Comparison of ENCODE assay signal across 11 cellular contexts in genomic region chr19:16051254-16052025, GRCh38. TPM values are rescaled to one million over a fixed set of nuclear protein-coding genes. Genes with fewer than 3 reads are reported as not detected.
DNase-seq lines count a peak whose midpoint lies in the region; TF ChIP-seq lines count a peak whose summit lies in the region.
"Had no signal": no experiment of that assay in that cellular context is flagged by ENCODE, and none has a peak within 500 bp of the region (broad histone marks: within the 10 kb centered on the region; RNA-seq: fewer than 3 reads in every experiment).

No MANE protein-coding gene starts in this region.

- no peaks in the 10 kb centered on the region for H3K27me3 Mint-ChIP-seq in activated naive CD8-positive, alpha-beta T cell treated with anti-CD3 and anti-CD28 coated beads for 36 hours

- H3K4me3 ChIP-seq in GM12865 (ENCODE audit: low read depth, low read length) = no peak overlapping the region
- no peak overlapping the region for H3K4me3 ChIP-seq in tibial artery
- H3K4me3 ChIP-seq: upper lobe of left lung had no signal

- peak; percentile 60 for DNase-seq in GM12865 (ENCODE audit: low read depth)
- peak; percentile 16 for DNase-seq in NCI-H69 (lab: John Stamatoyannopoulos, UW)
- peak; percentile 59 for DNase-seq in activated naive CD8-positive, alpha-beta T cell treated with anti-CD3 and anti-CD28 coated beads for 36 hours
- DNase-seq in medulla oblongata (ENCODE audit: extremely low spot score) = peak; percentile 10
- no peak for DNase-seq in NCI-H1694 treated with DMSO at 0.1 percent for 48 hours (lab: John Stamatoyannopoulos, UW)
- no peak for DNase-seq in LoVo (ENCODE audit: low spot score)
- DNase-seq in tibial artery = no peak
- no peak for DNase-seq in NCI-H1048 (lab: John Stamatoyannopoulos, UW)
- DNase-seq: HFFc6, upper lobe of left lung had no signal

- H3K27ac Mint-ChIP-seq in activated naive CD8-positive, alpha-beta T cell treated with anti-CD3 and anti-CD28 coated beads for 36 hours = no peak overlapping the region
- H3K27ac Mint-ChIP-seq: HFFc6; T-helper 1 cell treated with Interleukin-12 subunit alpha and Interleukin-12 subunit beta and Interleukin-4 antibody, amounts not matched to agents 30 μg/mL and 1 μg/mL, for 36 hours had no signal

- peaks cover 8% of the 10 kb centered on the region for H3K9me3 Mint-ChIP-seq in activated naive CD8-positive, alpha-beta T cell treated with anti-CD3 and anti-CD28 coated beads for 36 hours

- no peak overlapping the region for H3K27ac ChIP-seq in tibial artery
- H3K27ac ChIP-seq: upper lobe of left lung had no signal

- peaks cover 0 to 7% (median 0%) of the 10 kb centered on the region in 3 donors for H3K9me3 ChIP-seq in tibial artery
- H3K9me3 ChIP-seq: upper lobe of left lung had no signal

- H3K36me3 ChIP-seq in tibial artery = no peaks in the 10 kb centered on the region
- H3K36me3 ChIP-seq: upper lobe of left lung had no signal

- no peaks in the 10 kb centered on the region for H3K4me1 ChIP-seq in tibial artery
- H3K4me1 ChIP-seq: upper lobe of left lung had no signal

- intact Hi-C loops in tibial artery (cut with DNase I; ENCODE audit: low total_unique reads) = no loop called here

- H3K27me3 ChIP-seq in tibial artery = no peaks in the 10 kb centered on the region
- H3K27me3 ChIP-seq: upper lobe of left lung had no signal

- TF ChIP-seq CTCF in GM12865 (IDR thresholded peaks at IDR 0.05; ENCODE audit: insufficient read depth, low read depth, low read length, missing control alignments) = no peak
- no peak for TF ChIP-seq CTCF in tibial artery (IDR thresholded peaks at IDR 0.05)

- no peaks in the 10 kb centered on the region for H3K36me3 Mint-ChIP-seq in activated naive CD8-positive, alpha-beta T cell treated with anti-CD3 and anti-CD28 coated beads for 36 hours

- peaks cover 7% of the 10 kb centered on the region for H3K4me1 Mint-ChIP-seq in activated naive CD8-positive, alpha-beta T cell treated with anti-CD3 and anti-CD28 coated beads for 36 hours

- no peak overlapping the region for H3K4me3 Mint-ChIP-seq in activated naive CD8-positive, alpha-beta T cell treated with anti-CD3 and anti-CD28 coated beads for 36 hours
- H3K4me3 Mint-ChIP-seq: HFFc6; T-helper 1 cell treated with Interleukin-12 subunit alpha and Interleukin-12 subunit beta and Interleukin-4 antibody, amounts not matched to agents 30 μg/mL and 1 μg/mL, for 36 hours had no signal

RNA-seq across cellular contexts. Expression of gene TPM4, which starts 24.9 kb away (rescaled TPM):
- 100 to 1,000 TPM; 203 to 204 TPM for total RNA-seq in activated naive CD8-positive, alpha-beta T cell treated with anti-CD3 and anti-CD28 coated beads for 36 hours

Comparison
In these comparisons a context has a peak if more than half of its experiments do, and no peak if none do; other contexts are left out.
1. DNase-seq: peak in GM12865 (single experiment), NCI-H69 (single experiment), activated naive CD8-positive, alpha-beta T cell treated with anti-CD3 and anti-CD28 coated beads for 36 hours (single experiment) and medulla oblongata (single experiment); none in NCI-H1694 treated with DMSO at 0.1 percent for 48 hours (single experiment), LoVo (single experiment), tibial artery (0 of 2) and NCI-H1048 (single experiment).